Comparison of ENCODE assay signal across 8 cellular contexts in genomic region chr10:111598433-111599059, GRCh38.
DNase-seq lines count a peak whose midpoint lies in the region; ATAC-seq and TF ChIP-seq lines count a peak whose summit lies in the region.

No MANE protein-coding gene starts in this region.

- TF ChIP-seq CTCF in OCI-LY1 (IDR thresholded peaks at IDR 0.05; ENCODE audit: low read length) (peak; percentile 80), left ventricle myocardium inferior (IDR thresholded peaks at IDR 0.05; ENCODE audit: borderline replicate concordance) (peak; percentile 81), sigmoid colon (IDR thresholded peaks at IDR 0.05) (peak; percentile 7 to 62 (median 46))

- no peaks in the 10 kb centered on the region for H3K79me2 ChIP-seq in OCI-LY1 (ENCODE audit: insufficient read depth, low read length)

- intact Hi-C loops in left ventricle myocardium inferior (cut with micrococcal nuclease) (no loop called here), sigmoid colon (cut with DNase I) (loop anchor here (5.0 kb wide), 2 partner anchors 521 to 636 kb away; partner anchors contain the start of gene ADRA2A)

- no peak for TF ChIP-seq POLR2A in sigmoid colon (IDR thresholded peaks at IDR 0.05)

- no peak overlapping the region for H3K27ac ChIP-seq in OCI-LY1 (ENCODE audit: low read depth, low read length, poor library complexity, severe bottlenecking)
- no peak overlapping the region for H3K27ac ChIP-seq in left ventricle myocardium inferior (replicated peaks)
- H3K27ac ChIP-seq in sigmoid colon, result no peak overlapping the region

- TF ChIP-seq EP300 in sigmoid colon (IDR thresholded peaks at IDR 0.05), result no peak

- H3F3A ChIP-seq in OCI-LY1 (ENCODE audit: insufficient read depth, low read length), result no peaks in the 10 kb centered on the region

- H2AFZ ChIP-seq in OCI-LY1 (ENCODE audit: low read length), result no peak overlapping the region

- H3K27me3 ChIP-seq in OCI-LY1 (ENCODE audit: insufficient read depth, low read length), result no peaks in the 10 kb centered on the region
- H3K27me3 ChIP-seq in left ventricle myocardium inferior (ENCODE audit: low read depth), result no peaks in the 10 kb centered on the region
- no peaks in the 10 kb centered on the region for H3K27me3 ChIP-seq in sigmoid colon

- H3K4me1 ChIP-seq in OCI-LY1 (ENCODE audit: insufficient read depth, low read length, severe bottlenecking), result no peaks in the 10 kb centered on the region
- H3K4me1 ChIP-seq in left ventricle myocardium inferior, result no peaks in the 10 kb centered on the region
- H3K4me1 ChIP-seq in sigmoid colon, result no peaks in the 10 kb centered on the region

- in situ Hi-C loops in Caki2 (cut with HindIII; ENCODE audit: low pct_unique_long_range_greater_than_20kb, low sequenced_read_pairs), result no loop called here

- no peak overlapping the region for H3K9ac ChIP-seq in OCI-LY1 (ENCODE audit: low read length)

- ATAC-seq in GM19035 (IDR thresholded peaks at IDR 0.05; ENCODE audit: unreplicated experiment) (peak; percentile 91), HG03103 (IDR thresholded peaks at IDR 0.05; ENCODE audit: low read depth, unreplicated experiment) (peak; percentile 99)

- H3K4me3 ChIP-seq in OCI-LY1 (ENCODE audit: low read depth, low read length, poor library complexity, severe bottlenecking) (no peak overlapping the region), left ventricle myocardium inferior (no peak overlapping the region), sigmoid colon (no peak overlapping the region)

- H3K4me2 ChIP-seq in OCI-LY1 (ENCODE audit: low read length), result no peak overlapping the region

- DNase-seq in Caki2 (ENCODE audit: low read depth), result peak; percentile 44
- peak; percentile 1 for DNase-seq in activated gamma-delta T cell treated with anti-CD3 and anti-CD28 coated beads, Interleukin-2, amount 50 U/mL, for 16 hours (ENCODE audit: low read depth)
- DNase-seq in left ventricle myocardium inferior, result no peak
- DNase-seq in sigmoid colon, result peak; percentile 69
- no peak for DNase-seq in dedifferentiated amniotic fluid mesenchymal stem cell (ENCODE audit: extremely low spot score)

- no peaks in the 10 kb centered on the region for H3K36me3 ChIP-seq in OCI-LY1 (ENCODE audit: insufficient read depth, low read length)
- no peaks in the 10 kb centered on the region for H3K36me3 ChIP-seq in left ventricle myocardium inferior
- H3K36me3 ChIP-seq in sigmoid colon, result no peaks in the 10 kb centered on the region

- WGBS in sigmoid colon, 2 donors, result 31 to 38% methylated on average over 6 of the region's 6 CpGs

- H3K9me3 ChIP-seq in OCI-LY1 (ENCODE audit: low read length), result no peaks in the 10 kb centered on the region
- no peaks in the 10 kb centered on the region for H3K9me3 ChIP-seq in left ventricle myocardium inferior (replicated peaks)
- H3K9me3 ChIP-seq in sigmoid colon, result no peaks in the 10 kb centered on the region

- H3K9me2 ChIP-seq in OCI-LY1 (ENCODE audit: low read depth, low read length), result no peaks in the 10 kb centered on the region

- no peaks in the 10 kb centered on the region for H4K20me1 ChIP-seq in OCI-LY1 (ENCODE audit: insufficient read depth, low read length)

Comparison
In these comparisons a context has a peak if more than half of its experiments do, and no peak if none do; other contexts are left out.
1. DNase-seq: peak in Caki2 (single experiment), activated gamma-delta T cell treated with anti-CD3 and anti-CD28 coated beads, Interleukin-2, amount 50 U/mL, for 16 hours (single experiment) and sigmoid colon (single experiment); none in left ventricle myocardium inferior (single experiment) and dedifferentiated amniotic fluid mesenchymal stem cell (single experiment).
2. Peak in every context shown above with its lines, with median percentiles within 50 percentile points of each other: CTCF ChIP-seq.